Comparison of ENCODE assay signal across 1 cellular context in the genomic region with DNA sequence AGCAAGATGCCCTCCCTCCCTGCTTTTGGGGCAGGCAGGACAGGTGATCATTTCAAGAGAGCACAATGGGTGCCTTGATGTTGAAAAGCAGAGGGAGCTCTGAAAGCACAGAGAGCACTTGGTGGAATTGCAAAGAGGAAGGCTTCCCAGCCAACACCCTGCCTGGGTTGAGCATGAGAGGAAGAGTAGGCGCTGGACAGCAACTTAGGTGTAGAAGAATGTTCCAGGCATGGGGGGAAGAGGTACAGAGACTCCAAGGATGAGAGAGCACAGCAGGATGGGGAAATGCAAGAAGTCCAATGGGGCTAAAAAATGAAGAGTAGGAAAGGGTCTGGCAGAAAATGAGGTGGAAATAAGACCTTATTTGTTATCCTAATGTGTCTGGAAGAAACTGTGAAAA.
TF ChIP-seq lines count a peak whose summit lies in the region.

No MANE protein-coding gene starts in this region.

TF ChIP-seq in GM23338, 12 proteins besides CTCF, POLR2A, EP300 and RAD21 (continued from another document):
- TF ChIP-seq, protein P1, sequence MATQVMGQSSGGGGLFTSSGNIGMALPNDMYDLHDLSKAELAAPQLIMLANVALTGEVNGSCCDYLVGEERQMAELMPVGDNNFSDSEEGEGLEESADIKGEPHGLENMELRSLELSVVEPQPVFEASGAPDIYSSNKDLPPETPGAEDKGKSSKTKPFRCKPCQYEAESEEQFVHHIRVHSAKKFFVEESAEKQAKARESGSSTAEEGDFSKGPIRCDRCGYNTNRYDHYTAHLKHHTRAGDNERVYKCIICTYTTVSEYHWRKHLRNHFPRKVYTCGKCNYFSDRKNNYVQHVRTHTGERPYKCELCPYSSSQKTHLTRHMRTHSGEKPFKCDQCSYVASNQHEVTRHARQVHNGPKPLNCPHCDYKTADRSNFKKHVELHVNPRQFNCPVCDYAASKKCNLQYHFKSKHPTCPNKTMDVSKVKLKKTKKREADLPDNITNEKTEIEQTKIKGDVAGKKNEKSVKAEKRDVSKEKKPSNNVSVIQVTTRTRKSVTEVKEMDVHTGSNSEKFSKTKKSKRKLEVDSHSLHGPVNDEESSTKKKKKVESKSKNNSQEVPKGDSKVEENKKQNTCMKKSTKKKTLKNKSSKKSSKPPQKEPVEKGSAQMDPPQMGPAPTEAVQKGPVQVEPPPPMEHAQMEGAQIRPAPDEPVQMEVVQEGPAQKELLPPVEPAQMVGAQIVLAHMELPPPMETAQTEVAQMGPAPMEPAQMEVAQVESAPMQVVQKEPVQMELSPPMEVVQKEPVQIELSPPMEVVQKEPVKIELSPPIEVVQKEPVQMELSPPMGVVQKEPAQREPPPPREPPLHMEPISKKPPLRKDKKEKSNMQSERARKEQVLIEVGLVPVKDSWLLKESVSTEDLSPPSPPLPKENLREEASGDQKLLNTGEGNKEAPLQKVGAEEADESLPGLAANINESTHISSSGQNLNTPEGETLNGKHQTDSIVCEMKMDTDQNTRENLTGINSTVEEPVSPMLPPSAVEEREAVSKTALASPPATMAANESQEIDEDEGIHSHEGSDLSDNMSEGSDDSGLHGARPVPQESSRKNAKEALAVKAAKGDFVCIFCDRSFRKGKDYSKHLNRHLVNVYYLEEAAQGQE (IDR thresholded peaks at IDR 0.05; ENCODE audit: unreplicated experiment) = peak; percentile 51
- TF ChIP-seq EZH2phosphoT487 (IDR thresholded peaks at IDR 0.05; ENCODE audit: unreplicated experiment) = no peak
- no peak for TF ChIP-seq NANOG (IDR thresholded peaks at IDR 0.05; ENCODE audit: borderline replicate concordance)
- no peak for TF ChIP-seq ZNF331 (CRISPR knock-in tag; IDR thresholded peaks at IDR 0.05; ENCODE audit: low read depth)
